ENCODE assay signal across 2 cellular contexts in genomic region chr3:9938966-9939365, GRCh38.
TF ChIP-seq lines count a peak whose summit lies in the region.

No MANE protein-coding gene starts in this region.

TF ChIP-seq in A549, 52 proteins besides CTCF, POLR2A, EP300 and RAD21:
- TF ChIP-seq, protein P1, sequence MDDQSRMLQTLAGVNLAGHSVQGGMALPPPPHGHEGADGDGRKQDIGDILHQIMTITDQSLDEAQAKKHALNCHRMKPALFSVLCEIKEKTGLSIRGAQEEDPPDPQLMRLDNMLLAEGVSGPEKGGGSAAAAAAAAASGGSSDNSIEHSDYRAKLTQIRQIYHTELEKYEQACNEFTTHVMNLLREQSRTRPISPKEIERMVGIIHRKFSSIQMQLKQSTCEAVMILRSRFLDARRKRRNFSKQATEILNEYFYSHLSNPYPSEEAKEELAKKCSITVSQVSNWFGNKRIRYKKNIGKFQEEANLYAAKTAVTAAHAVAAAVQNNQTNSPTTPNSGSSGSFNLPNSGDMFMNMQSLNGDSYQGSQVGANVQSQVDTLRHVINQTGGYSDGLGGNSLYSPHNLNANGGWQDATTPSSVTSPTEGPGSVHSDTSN (IDR thresholded peaks at IDR 0.05) = no peak
- peak; percentile 87 for TF ChIP-seq ZC3H11A (IDR thresholded peaks at IDR 0.05)

TF ChIP-seq in HEK293, 187 proteins besides CTCF, POLR2A, EP300 and RAD21 (continues in another document):
- TF ChIP-seq ZBTB11 (tag by site-specific recombination; conservative IDR thresholded peaks at IDR 0.05; ENCODE audit: low read depth) = peak; percentile 88
- TF ChIP-seq ZNF623 (tag by site-specific recombination; IDR thresholded peaks at IDR 0.05) = peak; percentile 88
- peak; percentile 92; the same call in 1 of the 2 replicates for TF ChIP-seq ZNF560 (tag by site-specific recombination; IDR thresholded peaks at IDR 0.05; ENCODE audit: borderline replicate concordance)
- no peak for TF ChIP-seq ZNF473 (tag by site-specific recombination; IDR thresholded peaks at IDR 0.05)
- no peak for TF ChIP-seq ZNF707 (tag by site-specific recombination; IDR thresholded peaks at IDR 0.05)
- peak; percentile 89; the same call in 1 of the 2 replicates for TF ChIP-seq ZNF292 (tag by site-specific recombination; IDR thresholded peaks at IDR 0.05; ENCODE audit: borderline replicate concordance, low read depth)
- 0 out of 2 replicates have a peak, but pooled peaks have one; percentile 49 for TF ChIP-seq ZNF223 (tag by site-specific recombination; IDR thresholded peaks at IDR 0.05)
- TF ChIP-seq, protein P2, sequence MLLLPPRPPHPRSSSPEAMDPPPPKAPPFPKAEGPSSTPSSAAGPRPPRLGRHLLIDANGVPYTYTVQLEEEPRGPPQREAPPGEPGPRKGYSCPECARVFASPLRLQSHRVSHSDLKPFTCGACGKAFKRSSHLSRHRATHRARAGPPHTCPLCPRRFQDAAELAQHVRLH (tag by site-specific recombination; IDR thresholded peaks at IDR 0.05) = peak; percentile 65
- TF ChIP-seq ZNF274 (IDR thresholded peaks at IDR 0.05; ENCODE audit: low read length) = no peak
- TF ChIP-seq ZNF274 (tag by site-specific recombination; IDR thresholded peaks at IDR 0.05; ENCODE audit: borderline replicate concordance) = no peak
- TF ChIP-seq, protein P3, sequence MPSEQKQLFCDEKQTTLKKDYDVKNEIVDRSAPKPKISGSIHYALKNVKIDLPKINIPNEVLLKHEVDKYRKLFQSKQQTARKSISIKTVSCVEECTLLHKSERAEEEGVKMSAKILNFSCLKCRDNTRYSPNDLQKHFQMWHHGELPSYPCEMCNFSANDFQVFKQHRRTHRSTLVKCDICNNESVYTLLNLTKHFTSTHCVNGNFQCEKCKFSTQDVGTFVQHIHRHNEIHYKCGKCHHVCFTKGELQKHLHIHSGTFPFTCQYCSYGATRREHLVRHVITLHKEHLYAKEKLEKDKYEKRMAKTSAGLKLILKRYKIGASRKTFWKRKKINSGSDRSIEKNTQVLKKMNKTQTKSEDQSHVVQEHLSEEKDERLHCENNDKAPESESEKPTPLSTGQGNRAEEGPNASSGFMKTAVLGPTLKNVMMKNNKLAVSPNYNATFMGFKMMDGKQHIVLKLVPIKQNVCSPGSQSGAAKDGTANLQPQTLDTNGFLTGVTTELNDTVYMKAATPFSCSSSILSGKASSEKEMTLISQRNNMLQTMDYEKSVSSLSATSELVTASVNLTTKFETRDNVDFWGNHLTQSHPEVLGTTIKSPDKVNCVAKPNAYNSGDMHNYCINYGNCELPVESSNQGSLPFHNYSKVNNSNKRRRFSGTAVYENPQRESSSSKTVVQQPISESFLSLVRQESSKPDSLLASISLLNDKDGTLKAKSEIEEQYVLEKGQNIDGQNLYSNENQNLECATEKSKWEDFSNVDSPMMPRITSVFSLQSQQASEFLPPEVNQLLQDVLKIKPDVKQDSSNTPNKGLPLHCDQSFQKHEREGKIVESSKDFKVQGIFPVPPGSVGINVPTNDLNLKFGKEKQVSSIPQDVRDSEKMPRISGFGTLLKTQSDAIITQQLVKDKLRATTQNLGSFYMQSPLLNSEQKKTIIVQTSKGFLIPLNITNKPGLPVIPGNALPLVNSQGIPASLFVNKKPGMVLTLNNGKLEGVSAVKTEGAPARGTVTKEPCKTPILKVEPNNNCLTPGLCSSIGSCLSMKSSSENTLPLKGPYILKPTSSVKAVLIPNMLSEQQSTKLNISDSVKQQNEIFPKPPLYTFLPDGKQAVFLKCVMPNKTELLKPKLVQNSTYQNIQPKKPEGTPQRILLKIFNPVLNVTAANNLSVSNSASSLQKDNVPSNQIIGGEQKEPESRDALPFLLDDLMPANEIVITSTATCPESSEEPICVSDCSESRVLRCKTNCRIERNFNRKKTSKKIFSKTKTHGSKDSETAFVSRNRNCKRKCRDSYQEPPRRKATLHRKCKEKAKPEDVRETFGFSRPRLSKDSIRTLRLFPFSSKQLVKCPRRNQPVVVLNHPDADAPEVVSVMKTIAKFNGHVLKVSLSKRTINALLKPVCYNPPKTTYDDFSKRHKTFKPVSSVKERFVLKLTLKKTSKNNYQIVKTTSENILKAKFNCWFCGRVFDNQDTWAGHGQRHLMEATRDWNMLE (tag by site-specific recombination; conservative IDR thresholded peaks at IDR 0.05; ENCODE audit: low read depth) = peak; percentile 96
- TF ChIP-seq ZFP37 (tag by site-specific recombination; IDR thresholded peaks at IDR 0.05) = peak; percentile 87; the same call in 1 of the 2 replicates
- peak; percentile 30; the same call in 1 of the 2 replicates for TF ChIP-seq ZNF214 (tag by site-specific recombination; IDR thresholded peaks at IDR 0.05; ENCODE audit: borderline replicate concordance)
- TF ChIP-seq SETDB1 (IDR thresholded peaks at IDR 0.05; ENCODE audit: insufficient read length, low read length) = no peak
- TF ChIP-seq, protein P4, sequence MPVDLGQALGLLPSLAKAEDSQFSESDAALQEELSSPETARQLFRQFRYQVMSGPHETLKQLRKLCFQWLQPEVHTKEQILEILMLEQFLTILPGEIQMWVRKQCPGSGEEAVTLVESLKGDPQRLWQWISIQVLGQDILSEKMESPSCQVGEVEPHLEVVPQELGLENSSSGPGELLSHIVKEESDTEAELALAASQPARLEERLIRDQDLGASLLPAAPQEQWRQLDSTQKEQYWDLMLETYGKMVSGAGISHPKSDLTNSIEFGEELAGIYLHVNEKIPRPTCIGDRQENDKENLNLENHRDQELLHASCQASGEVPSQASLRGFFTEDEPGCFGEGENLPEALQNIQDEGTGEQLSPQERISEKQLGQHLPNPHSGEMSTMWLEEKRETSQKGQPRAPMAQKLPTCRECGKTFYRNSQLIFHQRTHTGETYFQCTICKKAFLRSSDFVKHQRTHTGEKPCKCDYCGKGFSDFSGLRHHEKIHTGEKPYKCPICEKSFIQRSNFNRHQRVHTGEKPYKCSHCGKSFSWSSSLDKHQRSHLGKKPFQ (tag by site-specific recombination; IDR thresholded peaks at IDR 0.05) = peak; percentile 48; the same call in 1 of the 2 replicates
- TF ChIP-seq, protein P5, sequence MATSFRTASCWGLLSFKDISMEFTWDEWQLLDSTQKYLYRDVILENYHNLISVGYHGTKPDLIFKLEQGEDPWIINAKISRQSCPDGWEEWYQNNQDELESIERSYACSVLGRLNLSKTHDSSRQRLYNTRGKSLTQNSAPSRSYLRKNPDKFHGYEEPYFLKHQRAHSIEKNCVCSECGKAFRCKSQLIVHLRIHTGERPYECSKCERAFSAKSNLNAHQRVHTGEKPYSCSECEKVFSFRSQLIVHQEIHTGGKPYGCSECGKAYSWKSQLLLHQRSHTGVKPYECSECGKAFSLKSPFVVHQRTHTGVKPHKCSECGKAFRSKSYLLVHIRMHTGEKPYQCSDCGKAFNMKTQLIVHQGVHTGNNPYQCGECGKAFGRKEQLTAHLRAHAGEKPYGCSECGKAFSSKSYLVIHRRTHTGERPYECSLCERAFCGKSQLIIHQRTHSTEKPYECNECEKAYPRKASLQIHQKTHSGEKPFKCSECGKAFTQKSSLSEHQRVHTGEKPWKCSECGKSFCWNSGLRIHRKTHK (tag by site-specific recombination; IDR thresholded peaks at IDR 0.05) = no peak
- TF ChIP-seq ZNF600 (tag by site-specific recombination; IDR thresholded peaks at IDR 0.05) = no peak
- TF ChIP-seq ZNF148 (tag by site-specific recombination; IDR thresholded peaks at IDR 0.05; ENCODE audit: borderline replicate concordance) = no peak
- TF ChIP-seq, protein P6, sequence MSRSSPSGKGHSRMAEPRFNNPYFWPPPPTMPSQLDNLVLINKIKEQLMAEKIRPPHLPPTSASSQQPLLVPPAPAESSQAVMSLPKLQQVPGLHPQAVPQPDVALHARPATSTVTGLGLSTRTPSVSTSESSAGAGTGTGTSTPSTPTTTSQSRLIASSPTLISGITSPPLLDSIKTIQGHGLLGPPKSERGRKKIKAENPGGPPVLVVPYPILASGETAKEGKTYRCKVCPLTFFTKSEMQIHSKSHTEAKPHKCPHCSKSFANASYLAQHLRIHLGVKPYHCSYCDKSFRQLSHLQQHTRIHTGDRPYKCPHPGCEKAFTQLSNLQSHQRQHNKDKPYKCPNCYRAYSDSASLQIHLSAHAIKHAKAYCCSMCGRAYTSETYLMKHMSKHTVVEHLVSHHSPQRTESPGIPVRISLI (tag by site-specific recombination; IDR thresholded peaks at IDR 0.05) = 0 out of 2 replicates have a peak, but pooled peaks have one; percentile 31
- peak; percentile 98 for TF ChIP-seq ZNF394 (tag by site-specific recombination; IDR thresholded peaks at IDR 0.05; ENCODE audit: borderline replicate concordance)
- TF ChIP-seq ZNF433 (tag by site-specific recombination; IDR thresholded peaks at IDR 0.05; ENCODE audit: low read depth) = peak; percentile 95
- TF ChIP-seq ZBTB20 (tag by site-specific recombination; IDR thresholded peaks at IDR 0.05) = no peak
- TF ChIP-seq SCRT2 (tag by site-specific recombination; IDR thresholded peaks at IDR 0.05) = no peak
- TF ChIP-seq EGR2 (tag by site-specific recombination; IDR thresholded peaks at IDR 0.05; ENCODE audit: low read depth) = no peak
- peak; percentile 33; the same call in 1 of the 2 replicates for TF ChIP-seq SP3 (tag by site-specific recombination; IDR thresholded peaks at IDR 0.05)
- no peak for TF ChIP-seq KLF9 (tag by site-specific recombination; IDR thresholded peaks at IDR 0.05; ENCODE audit: low read depth)
- no peak for TF ChIP-seq YY2 (tag by site-specific recombination; IDR thresholded peaks at IDR 0.05)
- no peak for TF ChIP-seq WT1 (tag by site-specific recombination; IDR thresholded peaks at IDR 0.05)
- TF ChIP-seq, protein P7, sequence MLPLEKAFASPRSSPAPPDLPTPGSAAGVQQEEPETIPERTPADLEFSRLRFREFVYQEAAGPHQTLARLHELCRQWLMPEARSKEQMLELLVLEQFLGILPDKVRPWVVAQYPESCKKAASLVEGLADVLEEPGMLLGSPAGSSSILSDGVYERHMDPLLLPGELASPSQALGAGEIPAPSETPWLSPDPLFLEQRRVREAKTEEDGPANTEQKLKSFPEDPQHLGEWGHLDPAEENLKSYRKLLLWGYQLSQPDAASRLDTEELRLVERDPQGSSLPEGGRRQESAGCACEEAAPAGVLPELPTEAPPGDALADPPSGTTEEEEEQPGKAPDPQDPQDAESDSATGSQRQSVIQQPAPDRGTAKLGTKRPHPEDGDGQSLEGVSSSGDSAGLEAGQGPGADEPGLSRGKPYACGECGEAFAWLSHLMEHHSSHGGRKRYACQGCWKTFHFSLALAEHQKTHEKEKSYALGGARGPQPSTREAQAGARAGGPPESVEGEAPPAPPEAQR (tag by site-specific recombination; IDR thresholded peaks at IDR 0.05) = no peak
- peak; percentile 79; the same call in 1 of the 2 replicates for TF ChIP-seq ZNF664 (tag by site-specific recombination; IDR thresholded peaks at IDR 0.05)
- TF ChIP-seq ZNF184 (tag by site-specific recombination; IDR thresholded peaks at IDR 0.05) = no peak
- TF ChIP-seq ZNF548 (tag by site-specific recombination; IDR thresholded peaks at IDR 0.05) = no peak
- no peak for TF ChIP-seq ZNF133 (tag by site-specific recombination; IDR thresholded peaks at IDR 0.05)
- TF ChIP-seq ZBTB1 (tag by site-specific recombination; IDR thresholded peaks at IDR 0.05) = 0 out of 2 replicates have a peak, but pooled peaks have one; percentile 75
- TF ChIP-seq KLF8 (tag by site-specific recombination; IDR thresholded peaks at IDR 0.05) = no peak
- no peak; the same call in 1 of the 2 replicates for TF ChIP-seq MZF1 (tag by site-specific recombination; IDR thresholded peaks at IDR 0.05; ENCODE audit: borderline replicate concordance)
- no peak for TF ChIP-seq ZBTB44 (tag by site-specific recombination; IDR thresholded peaks at IDR 0.05)
- peak; percentile 89; the same call in 1 of the 2 replicates for TF ChIP-seq ZNF202 (tag by site-specific recombination; IDR thresholded peaks at IDR 0.05; ENCODE audit: borderline replicate concordance)
- peak; percentile 88 for TF ChIP-seq ZNF140 (tag by site-specific recombination; IDR thresholded peaks at IDR 0.05)
